8 cellular contexts compared by ENCODE assay signal in genomic region chr2:47724221-47724981, GRCh38. TPM values are rescaled to one million over a fixed set of nuclear protein-coding genes. Genes with fewer than 3 reads are reported as not detected.
DNase-seq lines count a peak whose midpoint lies in the region; ATAC-seq lines count a peak whose summit lies in the region.

No MANE protein-coding gene starts in this region.

- no peak overlapping the region for H2BK15ac ChIP-seq in mesendoderm (replicated peaks; ENCODE audit: low read depth)

- H3K4ac ChIP-seq in mesendoderm (ENCODE audit: low read depth, low read length): peak overlapping the region; percentile 43

- no peaks in the 10 kb centered on the region for H3K36me3 ChIP-seq in mesendoderm (ENCODE audit: control insufficient read depth, insufficient read depth, low read length)
- H3K36me3 ChIP-seq in CD4-positive, alpha-beta memory T cell (ENCODE audit: insufficient read depth, low read length): no peaks in the 10 kb centered on the region

- no peak overlapping the region for H2AK5ac ChIP-seq in mesendoderm (ENCODE audit: low read length)

- H2BK120ac ChIP-seq in mesendoderm (ENCODE audit: low read depth, low read length): no peak overlapping the region

- H3K9me3 Mint-ChIP-seq in CD4-positive, alpha-beta memory T cell: peaks cover 0 to 3% (median 0%) of the 10 kb centered on the region in 8 donors

- POLR2A ChIA-PET in CD4-positive, alpha-beta memory T cell (lab: Charles Lee; ENCODE audit: partially characterized antibody): no interaction called here

- no peak overlapping the region for H4K5ac ChIP-seq in mesendoderm (ENCODE audit: low read length)

- H3K4me2 ChIP-seq in mesendoderm (ENCODE audit: low read length): no peak overlapping the region

- CTCF ChIA-PET in CD4-positive, alpha-beta memory T cell (lab: Charles Lee; ENCODE audit: partially characterized antibody): no interaction called here

- no peaks in the 10 kb centered on the region for H3K79me2 ChIP-seq in mesendoderm (ENCODE audit: control insufficient read depth, insufficient read depth, low read length)

- H3K27me3 ChIP-seq in mesendoderm (ENCODE audit: insufficient read depth, low read length, poor library complexity): no peaks in the 10 kb centered on the region
- no peaks in the 10 kb centered on the region for H3K27me3 ChIP-seq in CD4-positive, alpha-beta memory T cell (ENCODE audit: insufficient read depth, low read length)

- H3K4me3 ChIP-seq in mesendoderm (ENCODE audit: low read length): no peak overlapping the region
- H3K4me3 ChIP-seq in CD4-positive, alpha-beta memory T cell (ENCODE audit: low read length in 2 of 2): no peak overlapping the region

- peak; percentile 90 for ATAC-seq in GM18861 (IDR thresholded peaks at IDR 0.05; ENCODE audit: unreplicated experiment)
- ATAC-seq in HG02763 (IDR thresholded peaks at IDR 0.05; ENCODE audit: unreplicated experiment): peak; percentile 86

- H3K36me3 Mint-ChIP-seq in CD4-positive, alpha-beta memory T cell: no peaks in the 10 kb centered on the region

- peak overlapping the region; percentile 56 for H3K18ac ChIP-seq in mesendoderm (ENCODE audit: low read length)

- H3K4me1 ChIP-seq in mesendoderm (ENCODE audit: control insufficient read depth, low read depth, low read length): no peaks in the 10 kb centered on the region
- no peaks in the 10 kb centered on the region for H3K4me1 ChIP-seq in CD4-positive, alpha-beta memory T cell (ENCODE audit: insufficient read depth, low read length)

- peak; percentile 59 for DNase-seq in NCI-H226
- DNase-seq in mesendoderm: peak; percentile 64
- DNase-seq in NCI-H1417 treated with DMSO at 0.1 percent for 48 hours (lab: John Stamatoyannopoulos, UW): no peak
- DNase-seq in OCI-M2 (lab: John Stamatoyannopoulos, UW; ENCODE audit: unreplicated experiment): no peak
- no peak for DNase-seq in CD4-positive, alpha-beta memory T cell
- no peak for DNase-seq in NCI-H2081 treated with DMSO at 0.1 percent for 48 hours (lab: John Stamatoyannopoulos, UW)

- no peaks in the 10 kb centered on the region for H3K4me1 Mint-ChIP-seq in CD4-positive, alpha-beta memory T cell

- H3K4me3 Mint-ChIP-seq in CD4-positive, alpha-beta memory T cell: no peak overlapping the region

- H4K8ac ChIP-seq in mesendoderm (ENCODE audit: low read depth, low read length): no peak overlapping the region

- no peak overlapping the region for H3K9ac ChIP-seq in mesendoderm (ENCODE audit: low read length)

- no peak overlapping the region for H3K27ac Mint-ChIP-seq in CD4-positive, alpha-beta memory T cell

- intact Hi-C loops in CD4-positive, alpha-beta memory T cell (cut with micrococcal nuclease): no loop called here

- H3K9me3 ChIP-seq in CD4-positive, alpha-beta memory T cell (ENCODE audit: control insufficient read depth in 1 of 2, low read length in 2 of 2): no peaks in the 10 kb centered on the region

- H3K27ac ChIP-seq in mesendoderm (ENCODE audit: low read depth, low read length): peak overlapping the region; percentile 20
- no peak overlapping the region for H3K27ac ChIP-seq in CD4-positive, alpha-beta memory T cell (ENCODE audit: low read depth, low read length)

- WGBS in mesendoderm (ENCODE audit: extremely low coverage, insufficient coverage, low lambda C conversion rate): no CpG with 5 or more reads among the region's 9 CpGs

- H3K27me3 Mint-ChIP-seq in CD4-positive, alpha-beta memory T cell: no peaks in the 10 kb centered on the region

- peak overlapping the region; percentile 19 for H3K56ac ChIP-seq in mesendoderm (ENCODE audit: low read length)

- H3K79me1 ChIP-seq in mesendoderm (ENCODE audit: low read length): no peaks in the 10 kb centered on the region

- peak overlapping the region; percentile 49 for H2BK5ac ChIP-seq in mesendoderm (ENCODE audit: low read length)

- no peak overlapping the region for H3K23ac ChIP-seq in mesendoderm (ENCODE audit: low read length)

RNA-seq across cellular contexts. Expression of gene MSH6, which starts 58.5 kb away (rescaled TPM):
- polyA plus RNA-seq in mesendoderm (2013, experiment 1 of 2): 135 TPM
- polyA plus RNA-seq in mesendoderm (2013, experiment 2 of 2): 139 TPM
- total RNA-seq in CD4-positive, alpha-beta memory T cell: 10 to 100 TPM; 39.4 to 49.9 TPM
- polyA plus RNA-seq in CD4-positive, alpha-beta memory T cell: 10 to 100 TPM; 11.9 to 35.8 TPM

Comparison
In these comparisons a context has a peak if more than half of its experiments do, and no peak if none do; other contexts are left out.
1. DNase-seq: peak in NCI-H226 (single experiment) and mesendoderm (single experiment); none in NCI-H1417 treated with DMSO at 0.1 percent for 48 hours (single experiment), OCI-M2 (single experiment), CD4-positive, alpha-beta memory T cell (0 of 5) and NCI-H2081 treated with DMSO at 0.1 percent for 48 hours (single experiment).